ENCODE assay signal across 10 cellular contexts in the genomic region with DNA sequence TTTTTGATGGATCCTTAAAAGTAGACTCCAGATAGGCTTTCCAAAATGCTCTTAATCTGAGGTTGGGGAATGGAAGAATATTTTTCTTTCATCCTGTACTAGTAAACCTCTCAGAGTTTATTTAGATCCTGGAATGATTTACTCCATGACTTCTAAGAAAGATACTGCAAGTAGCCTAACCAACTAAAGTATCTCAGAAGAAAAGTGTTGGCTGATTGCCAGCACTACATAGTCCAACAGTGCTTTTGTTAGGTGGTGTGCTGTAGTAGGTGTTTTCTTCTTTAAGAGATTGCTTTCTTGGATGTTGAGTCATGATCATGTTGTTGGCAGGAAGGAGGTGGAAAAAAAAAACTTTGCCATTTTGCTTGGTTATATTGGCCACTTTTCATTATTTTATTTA.
A peak's percentile ranks its signal among the peaks of the same experiment; 100 is the strongest.
DNase-seq lines count a peak whose midpoint lies in the region; ATAC-seq and TF ChIP-seq lines count a peak whose summit lies in the region.
"Had no signal": no experiment of that assay in that cellular context is flagged by ENCODE, and none has a peak within 500 bp of the region (broad histone marks: within the 10 kb centered on the region; RNA-seq: fewer than 3 reads in every experiment).

No MANE protein-coding gene starts in this region.

- H3F3A ChIP-seq in GM23338 (replicated peaks; ENCODE audit: low read depth) = no peaks in the 10 kb centered on the region

- H3K36me3 Mint-ChIP-seq in GM23338 (ENCODE audit: low read depth) = no peaks in the 10 kb centered on the region
- no peaks in the 10 kb centered on the region for H3K36me3 Mint-ChIP-seq in activated T-helper 2 cell treated with anti-CD3 and anti-CD28 coated beads, Interferon-gamma antibody, Interleukin-2, Interleukin-4, amounts not matched to agents 10 μg/mL and 5 μg/mL and 100 μg/mL, durations not matched to agents 14 hours and 24 hours and 36 hours (ENCODE audit: low read depth)
- peaks cover under 1% of the 10 kb centered on the region for H3K36me3 Mint-ChIP-seq in activated T-cell treated with anti-CD3 and anti-CD28 coated beads, Interleukin-2, amount 50 U/mL, for 4 hours (ENCODE audit: insufficient read depth)

- intact Hi-C loops in sciatic nerve (cut with DNase I) = no loop called here
- intact Hi-C loops in activated T-helper 2 cell treated with anti-CD3 and anti-CD28 coated beads, Interferon-gamma antibody, Interleukin-2, Interleukin-4, amounts not matched to agents 10 μg/mL and 5 μg/mL and 100 μg/mL, durations not matched to agents 14 hours and 24 hours and 36 hours (cut with micrococcal nuclease) = no loop called here

- H3K27ac Mint-ChIP-seq in GM23338 = peak overlapping the region; percentile 78
- H3K27ac Mint-ChIP-seq in activated T-helper 2 cell treated with anti-CD3 and anti-CD28 coated beads, Interferon-gamma antibody, Interleukin-2, Interleukin-4, amounts not matched to agents 10 μg/mL and 5 μg/mL and 100 μg/mL, durations not matched to agents 14 hours and 24 hours and 36 hours = no peak overlapping the region
- H3K27ac Mint-ChIP-seq: activated T-cell treated with anti-CD3 and anti-CD28 coated beads, Interleukin-2, amount 50 U/mL, for 24 hours had no signal

- ATAC-seq in GM23338 (no peak; the same call in 2 of the 3 replicates), sciatic nerve (peak; percentile 70)
- ATAC-seq in activated T-cell treated with anti-CD3 and anti-CD28 coated beads, Interleukin-2, amount 50 U/mL, for 4 hours = no peak

- peaks cover 35% of the 10 kb centered on the region for H3K4me1 Mint-ChIP-seq in GM23338
- H3K4me1 Mint-ChIP-seq in activated T-helper 2 cell treated with anti-CD3 and anti-CD28 coated beads, Interferon-gamma antibody, Interleukin-2, Interleukin-4, amounts not matched to agents 10 μg/mL and 5 μg/mL and 100 μg/mL, durations not matched to agents 14 hours and 24 hours and 36 hours (ENCODE audit: low read depth) = peaks cover 29% of the 10 kb centered on the region
- H3K4me1 Mint-ChIP-seq in activated T-cell treated with anti-CD3 and anti-CD28 coated beads, Interleukin-2, amount 50 U/mL, for 4 hours (ENCODE audit: low read depth) = peaks cover 49% of the 10 kb centered on the region

- no peaks in the 10 kb centered on the region for H3K27me3 ChIP-seq in GM23338 (ENCODE audit: insufficient read depth)
- H3K27me3 ChIP-seq: esophagus squamous epithelium had no signal

- H2AFZ ChIP-seq in GM23338 = no peak overlapping the region

- peaks cover 6% of the 10 kb centered on the region for H4K20me1 ChIP-seq in GM23338 (replicated peaks; ENCODE audit: insufficient read depth)

- H3K79me2 ChIP-seq in GM23338 (replicated peaks; ENCODE audit: insufficient read depth) = peaks cover 91% of the 10 kb centered on the region

- H3K4me2 ChIP-seq in GM23338 = no peak overlapping the region

- peaks cover 1% of the 10 kb centered on the region for H3K27me3 Mint-ChIP-seq in GM23338 (ENCODE audit: insufficient read depth, low read depth, poor library complexity)
- no peaks in the 10 kb centered on the region for H3K27me3 Mint-ChIP-seq in activated T-helper 2 cell treated with anti-CD3 and anti-CD28 coated beads, Interferon-gamma antibody, Interleukin-2, Interleukin-4, amounts not matched to agents 10 μg/mL and 5 μg/mL and 100 μg/mL, durations not matched to agents 14 hours and 24 hours and 36 hours (ENCODE audit: low read depth)
- no peaks in the 10 kb centered on the region for H3K27me3 Mint-ChIP-seq in activated T-cell treated with anti-CD3 and anti-CD28 coated beads, Interleukin-2, amount 50 U/mL, for 4 hours (ENCODE audit: low read depth)
- H3K27me3 Mint-ChIP-seq: activated T-cell treated with anti-CD3 and anti-CD28 coated beads, Interleukin-2, amount 50 U/mL, for 24 hours had no signal

- H3K9me3 Mint-ChIP-seq in GM23338 = no peaks in the 10 kb centered on the region
- H3K9me3 Mint-ChIP-seq in activated T-helper 2 cell treated with anti-CD3 and anti-CD28 coated beads, Interferon-gamma antibody, Interleukin-2, Interleukin-4, amounts not matched to agents 10 μg/mL and 5 μg/mL and 100 μg/mL, durations not matched to agents 14 hours and 24 hours and 36 hours = no peaks in the 10 kb centered on the region
- no peaks in the 10 kb centered on the region for H3K9me3 Mint-ChIP-seq in activated T-cell treated with anti-CD3 and anti-CD28 coated beads, Interleukin-2, amount 50 U/mL, for 4 hours
- H3K9me3 Mint-ChIP-seq: activated T-cell treated with anti-CD3 and anti-CD28 coated beads, Interleukin-2, amount 50 U/mL, for 24 hours had no signal

- no peaks in the 10 kb centered on the region for H3K36me3 ChIP-seq in GM23338 (ENCODE audit: insufficient read depth)
- H3K36me3 ChIP-seq: esophagus squamous epithelium had no signal

- H3K9me2 ChIP-seq in GM23338 (ENCODE audit: insufficient read depth) = no peaks in the 10 kb centered on the region

- H3K27ac ChIP-seq in GM23338 (ENCODE audit: low read depth) = no peak overlapping the region; the same call in 1 of the 2 replicates
- H3K27ac ChIP-seq: esophagus squamous epithelium had no signal

- no peak overlapping the region for H3K4me3 Mint-ChIP-seq in GM23338
- no peak overlapping the region for H3K4me3 Mint-ChIP-seq in activated T-helper 2 cell treated with anti-CD3 and anti-CD28 coated beads, Interferon-gamma antibody, Interleukin-2, Interleukin-4, amounts not matched to agents 10 μg/mL and 5 μg/mL and 100 μg/mL, durations not matched to agents 14 hours and 24 hours and 36 hours (ENCODE audit: low read depth)
- H3K4me3 Mint-ChIP-seq in activated T-cell treated with anti-CD3 and anti-CD28 coated beads, Interleukin-2, amount 50 U/mL, for 4 hours = no peak overlapping the region
- H3K4me3 Mint-ChIP-seq: activated T-cell treated with anti-CD3 and anti-CD28 coated beads, Interleukin-2, amount 50 U/mL, for 24 hours had no signal

- no peak for DNase-seq in GM23338 (ENCODE audit: low spot score)
- DNase-seq in OCI-M1 (lab: John Stamatoyannopoulos, UW) = peak; percentile 53
- DNase-seq in fibroblast of gingiva (ENCODE audit: low read depth) = peak; percentile 48
- DNase-seq in sciatic nerve (ENCODE audit: low spot score) = no peak
- DNase-seq in activated T-helper 2 cell treated with anti-CD3 and anti-CD28 coated beads, Interferon-gamma antibody, Interleukin-2, Interleukin-4, amounts not matched to agents 10 μg/mL and 5 μg/mL and 100 μg/mL, durations not matched to agents 14 hours and 24 hours and 36 hours (ENCODE audit: low spot score) = no peak
- no peak for DNase-seq in DMS153 treated with DMSO at 0.1 percent for 48 hours (lab: John Stamatoyannopoulos, UW; ENCODE audit: unreplicated experiment)
- no peak for DNase-seq in stimulated activated CD4-positive, alpha-beta T cell treated with anti-CD3 and anti-CD28 coated beads, Interleukin-12 subunit alpha, Interleukin-12 subunit beta, amount 100 ng/mL, for 4 hours
- DNase-seq in activated T-cell treated with anti-CD3 and anti-CD28 coated beads, Interleukin-2, amount 50 U/mL, for 4 hours = no peak
- DNase-seq: activated T-cell treated with anti-CD3 and anti-CD28 coated beads, Interleukin-2, amount 50 U/mL, for 24 hours; esophagus squamous epithelium had no signal

- H3K4me3 ChIP-seq in GM23338 = no peak overlapping the region
- H3K4me3 ChIP-seq: esophagus squamous epithelium had no signal

- H3K4me1 ChIP-seq in GM23338 (ENCODE audit: insufficient read depth) = peaks cover 31% of the 10 kb centered on the region

- no peak for TF ChIP-seq CTCF in GM23338 (conservative IDR thresholded peaks at IDR 0.05; ENCODE audit: low read depth in 2 of 2)

TF ChIP-seq in GM23338, 12 proteins besides CTCF, POLR2A, EP300 and RAD21:
- TF ChIP-seq ZNF331 (CRISPR knock-in tag; IDR thresholded peaks at IDR 0.05; ENCODE audit: low read depth) (no peak), EZH2phosphoT487 (IDR thresholded peaks at IDR 0.05; ENCODE audit: unreplicated experiment) (no peak), EZH2 (IDR thresholded peaks at IDR 0.05; ENCODE audit: low read depth, unreplicated experiment) (no peak), JUNB (IDR thresholded peaks at IDR 0.05; ENCODE audit: unreplicated experiment) (no peak)
- TF ChIP-seq, protein P1, sequence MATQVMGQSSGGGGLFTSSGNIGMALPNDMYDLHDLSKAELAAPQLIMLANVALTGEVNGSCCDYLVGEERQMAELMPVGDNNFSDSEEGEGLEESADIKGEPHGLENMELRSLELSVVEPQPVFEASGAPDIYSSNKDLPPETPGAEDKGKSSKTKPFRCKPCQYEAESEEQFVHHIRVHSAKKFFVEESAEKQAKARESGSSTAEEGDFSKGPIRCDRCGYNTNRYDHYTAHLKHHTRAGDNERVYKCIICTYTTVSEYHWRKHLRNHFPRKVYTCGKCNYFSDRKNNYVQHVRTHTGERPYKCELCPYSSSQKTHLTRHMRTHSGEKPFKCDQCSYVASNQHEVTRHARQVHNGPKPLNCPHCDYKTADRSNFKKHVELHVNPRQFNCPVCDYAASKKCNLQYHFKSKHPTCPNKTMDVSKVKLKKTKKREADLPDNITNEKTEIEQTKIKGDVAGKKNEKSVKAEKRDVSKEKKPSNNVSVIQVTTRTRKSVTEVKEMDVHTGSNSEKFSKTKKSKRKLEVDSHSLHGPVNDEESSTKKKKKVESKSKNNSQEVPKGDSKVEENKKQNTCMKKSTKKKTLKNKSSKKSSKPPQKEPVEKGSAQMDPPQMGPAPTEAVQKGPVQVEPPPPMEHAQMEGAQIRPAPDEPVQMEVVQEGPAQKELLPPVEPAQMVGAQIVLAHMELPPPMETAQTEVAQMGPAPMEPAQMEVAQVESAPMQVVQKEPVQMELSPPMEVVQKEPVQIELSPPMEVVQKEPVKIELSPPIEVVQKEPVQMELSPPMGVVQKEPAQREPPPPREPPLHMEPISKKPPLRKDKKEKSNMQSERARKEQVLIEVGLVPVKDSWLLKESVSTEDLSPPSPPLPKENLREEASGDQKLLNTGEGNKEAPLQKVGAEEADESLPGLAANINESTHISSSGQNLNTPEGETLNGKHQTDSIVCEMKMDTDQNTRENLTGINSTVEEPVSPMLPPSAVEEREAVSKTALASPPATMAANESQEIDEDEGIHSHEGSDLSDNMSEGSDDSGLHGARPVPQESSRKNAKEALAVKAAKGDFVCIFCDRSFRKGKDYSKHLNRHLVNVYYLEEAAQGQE (IDR thresholded peaks at IDR 0.05; ENCODE audit: unreplicated experiment) = no peak

Comparison
In these comparisons a context has a peak if more than half of its experiments do, and no peak if none do; other contexts are left out.
1. DNase-seq: peak in OCI-M1 (single experiment) and fibroblast of gingiva (single experiment); none in GM23338 (single experiment), sciatic nerve (single experiment), activated T-helper 2 cell treated with anti-CD3 and anti-CD28 coated beads, Interferon-gamma antibody, Interleukin-2, Interleukin-4, amounts not matched to agents 10 μg/mL and 5 μg/mL and 100 μg/mL, durations not matched to agents 14 hours and 24 hours and 36 hours (single experiment), DMS153 treated with DMSO at 0.1 percent for 48 hours (single experiment), stimulated activated CD4-positive, alpha-beta T cell treated with anti-CD3 and anti-CD28 coated beads, Interleukin-12 subunit alpha, Interleukin-12 subunit beta, amount 100 ng/mL, for 4 hours (single experiment) and activated T-cell treated with anti-CD3 and anti-CD28 coated beads, Interleukin-2, amount 50 U/mL, for 4 hours (single experiment).